ENCODE assay signal across 9 cellular contexts in genomic region chr5:40404613-40405012, GRCh38.
DNase-seq lines count a peak whose midpoint lies in the region; ATAC-seq and FAIRE-seq lines count a peak whose summit lies in the region.
"Had no signal": no experiment of that assay in that cellular context is flagged by ENCODE, and none has a peak within 500 bp of the region (broad histone marks: within the 10 kb centered on the region; RNA-seq: fewer than 3 reads in every experiment).

No MANE protein-coding gene starts in this region.

- no peak for FAIRE-seq in RCC 7860 (lab: Jason Lieb, UNC)

- peak; percentile 28 for DNase-seq in iris pigment epithelial cell (ENCODE audit: low read depth)
- DNase-seq in NCI-H524 treated with DMSO at 0.1 percent for 48 hours (lab: John Stamatoyannopoulos, UW): no peak
- no peak for DNase-seq in cerebellar nuclear complex (lab: John Stamatoyannopoulos, UW)
- DNase-seq in amygdala (lab: John Stamatoyannopoulos, UW): no peak
- no peak for DNase-seq in RCC 7860 (ENCODE audit: low spot score)
- DNase-seq: left ventricle myocardium superior had no signal

- ATAC-seq in GM18519 (IDR thresholded peaks at IDR 0.05; ENCODE audit: low FRiP score, unreplicated experiment) (peak; percentile 64), GM21619 (IDR thresholded peaks at IDR 0.05; ENCODE audit: unreplicated experiment) (peak; percentile 63), HG03575 (IDR thresholded peaks at IDR 0.05; ENCODE audit: extremely low read depth, insufficient number of reproducible peaks, low FRiP score, unreplicated experiment) (peak; percentile 54)
